ENCODE assay signal across 2 cellular contexts in genomic region chr12:110848524-110848923, GRCh38.
TF ChIP-seq lines count a peak whose summit lies in the region.

No MANE protein-coding gene starts in this region.

TF ChIP-seq in HepG2, 621 proteins besides CTCF, POLR2A, EP300 and RAD21:
- no peak for TF ChIP-seq HDAC1 (CRISPR knock-in tag; IDR thresholded peaks at IDR 0.05)
- no peak for TF ChIP-seq HDAC2 (CRISPR knock-in tag; IDR thresholded peaks at IDR 0.05)
- TF ChIP-seq TRIM24 (CRISPR knock-in tag; IDR thresholded peaks at IDR 0.05) = no peak
- TF ChIP-seq ZBTB20 (CRISPR knock-in tag; IDR thresholded peaks at IDR 0.05; ENCODE audit: borderline replicate concordance, low read depth) = no peak
- TF ChIP-seq ZNF777 (CRISPR knock-in tag; IDR thresholded peaks at IDR 0.05) = no peak
- TF ChIP-seq TFDP2 (CRISPR knock-in tag; IDR thresholded peaks at IDR 0.05) = no peak
- 0 out of 2 replicates have a peak, but pooled peaks have one; percentile 10 for TF ChIP-seq ZNF629 (CRISPR knock-in tag; conservative IDR thresholded peaks at IDR 0.05)
- no peak for TF ChIP-seq ATF4 (CRISPR knock-in tag; IDR thresholded peaks at IDR 0.05)

TF ChIP-seq in K562, 482 proteins besides CTCF, POLR2A, EP300 and RAD21:
- no peak for TF ChIP-seq ZBTB12 (CRISPR knock-in tag; IDR thresholded peaks at IDR 0.05)
- TF ChIP-seq EHMT2 (IDR thresholded peaks at IDR 0.05) = no peak
- peak; percentile 85 for TF ChIP-seq ESRRA (IDR thresholded peaks at IDR 0.05; ENCODE audit: borderline replicate concordance, low read depth)
- TF ChIP-seq RBM25 (IDR thresholded peaks at IDR 0.05; ENCODE audit: low read depth, low read length, severe bottlenecking) = peak; percentile 71
- no peak for TF ChIP-seq PHF21A (IDR thresholded peaks at IDR 0.05; ENCODE audit: borderline replicate concordance, low read depth)
